ENCODE assay signal across 1 cellular context in the genomic region with DNA sequence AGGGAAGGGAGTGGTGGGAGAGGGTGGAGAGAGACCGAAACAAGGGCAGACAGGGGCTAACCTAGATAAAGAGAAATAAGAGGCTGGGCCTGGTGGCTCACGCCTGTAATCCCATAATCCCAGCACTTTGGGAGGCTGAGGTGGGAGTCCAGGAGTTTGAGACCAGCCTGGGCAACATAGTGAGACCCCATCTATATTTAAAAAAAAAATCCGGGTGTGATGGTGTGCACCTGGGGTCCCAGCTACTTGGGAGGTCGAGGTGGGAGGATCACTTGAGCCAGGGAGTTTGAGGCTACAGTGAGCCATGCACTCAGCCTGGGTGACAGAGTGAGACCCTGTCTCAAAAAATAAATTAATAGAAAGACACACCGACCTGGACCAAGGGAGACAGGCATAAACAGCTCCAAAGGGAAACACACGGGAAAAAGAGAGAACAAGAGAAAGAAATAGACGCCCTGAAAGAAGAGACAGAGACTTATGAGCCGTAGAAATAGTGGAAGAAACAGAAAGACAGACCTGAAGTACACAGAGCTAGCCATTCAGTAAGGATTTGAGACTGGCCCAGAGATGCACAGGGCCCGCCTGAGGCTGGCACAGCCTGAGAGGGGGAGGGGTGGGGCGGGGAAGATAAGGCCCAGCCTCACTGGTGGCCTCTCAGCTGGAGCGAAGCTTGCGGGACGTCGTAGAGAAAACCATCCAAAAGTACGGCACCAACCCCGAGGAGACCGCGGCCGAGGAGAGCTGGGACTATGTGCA.
TF ChIP-seq lines count a peak whose summit lies in the region.

No MANE protein-coding gene starts in this region.

TF ChIP-seq in H1, 55 proteins besides CTCF, POLR2A, EP300 and RAD21:
- no peak for TF ChIP-seq BRCA1 (IDR thresholded peaks at IDR 0.05; ENCODE audit: low read depth, low read length)
TF ChIP-seq in H1: peak in this region for 0.
